ENCODE assay signal across 1 cellular context in genomic region chr7:50367570-50367969, GRCh38.
TF ChIP-seq lines count a peak whose summit lies in the region.

No MANE protein-coding gene starts in this region.

TF ChIP-seq in SK-N-SH, 30 proteins besides CTCF, POLR2A, EP300 and RAD21 (continued from another document):
- TF ChIP-seq ZBTB33 (IDR thresholded peaks at IDR 0.05; ENCODE audit: borderline replicate concordance, low read depth), result no peak
